8 cellular contexts compared by ENCODE assay signal in the genomic region with DNA sequence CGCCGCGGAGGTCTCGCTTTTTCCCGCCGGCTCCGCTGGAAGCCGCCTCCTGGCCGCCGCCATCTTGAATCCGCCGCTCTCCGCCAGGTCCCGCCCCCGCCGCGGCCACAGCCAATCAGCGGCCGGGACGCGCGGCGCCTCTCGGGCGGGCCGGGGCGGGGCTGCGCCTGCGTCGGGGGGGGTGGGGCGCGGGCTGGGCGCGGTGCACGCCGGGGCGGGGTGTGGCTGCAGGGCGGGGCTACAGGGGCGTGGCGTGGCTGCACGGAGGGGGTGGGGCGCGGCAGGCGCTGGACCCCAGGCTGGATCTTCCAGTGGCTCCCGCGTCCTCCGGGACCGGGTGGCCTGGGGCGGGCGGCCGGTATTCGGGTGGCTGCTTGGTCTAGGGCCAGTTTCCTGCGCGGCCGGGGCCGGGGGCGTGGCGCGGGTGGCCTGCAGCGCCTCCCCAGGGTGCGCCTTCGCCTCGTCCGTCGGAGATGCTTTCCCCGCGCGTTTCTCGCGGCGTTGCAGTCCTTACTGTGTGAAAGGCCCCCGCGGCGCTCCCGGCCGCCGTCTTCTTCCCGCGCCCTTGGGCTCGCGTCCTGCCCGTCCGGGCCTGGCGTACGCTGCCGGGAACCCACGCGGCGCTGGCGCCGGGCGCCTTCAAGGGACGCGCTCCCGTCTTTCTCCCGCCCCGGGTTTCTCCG. TPM values are rescaled to one million over a fixed set of nuclear protein-coding genes. Genes with fewer than 3 reads are reported as not detected.
DNase-seq lines count a peak whose midpoint lies in the region; TF ChIP-seq lines count a peak whose summit lies in the region.

No MANE protein-coding gene starts in this region.

- H4K20me1 ChIP-seq in MM.1S (ENCODE audit: insufficient read depth, low read length): no peaks in the 10 kb centered on the region

- peak overlapping the region; percentile 88 for H2AFZ ChIP-seq in MM.1S (ENCODE audit: low read length)

- peak overlapping the region; percentile 91 for H3K9ac ChIP-seq in MM.1S (ENCODE audit: low read length)

- peaks cover 18% of the 10 kb centered on the region for H3K4me1 ChIP-seq in MM.1S (ENCODE audit: low read length)
- H3K4me1 ChIP-seq in testis: no peaks in the 10 kb centered on the region

- H3K4me3 Mint-ChIP-seq in glutamatergic neuron (ENCODE audit: unreplicated experiment) (peak overlapping the region; percentile 97), osteocyte (ENCODE audit: unreplicated experiment) (peak overlapping the region; percentile 95)

- DNase-seq in GM04504 (ENCODE audit: low read depth) (peak; percentile 62), HCEC 1CT (peak; percentile 79), MM.1S (peak; percentile 94), SK-N-DZ (ENCODE audit: low spot score) (peak; percentile 79), glutamatergic neuron (peak; percentile 95), osteocyte (ENCODE audit: extremely low spot score, unreplicated experiment) (peak; percentile 95), testis (peak; percentile 90)
- DNase-seq in activated naive CD4-positive, alpha-beta T cell treated with anti-CD3 and anti-CD28 coated beads, Interleukin-2, amount 50 U/mL, for 16 hours: peak; percentile 87

- H3K9me2 ChIP-seq in MM.1S (replicated peaks; ENCODE audit: insufficient read depth, low read length): no peaks in the 10 kb centered on the region

- no peak for TF ChIP-seq POLR2A in testis (IDR thresholded peaks at IDR 0.05)

- peak overlapping the region; percentile 97 for H3K4me2 ChIP-seq in MM.1S (ENCODE audit: low read depth, low read length)

- H3K27me3 ChIP-seq in MM.1S (replicated peaks; ENCODE audit: insufficient read depth, low read length): no peaks in the 10 kb centered on the region
- H3K27me3 ChIP-seq in testis: no peaks in the 10 kb centered on the region

- peak overlapping the region; percentile 98 for H3K27ac Mint-ChIP-seq in glutamatergic neuron (ENCODE audit: unreplicated experiment)
- peak overlapping the region; percentile 97 for H3K27ac Mint-ChIP-seq in osteocyte (ENCODE audit: unreplicated experiment)

- no peak; the same call in 1 of the 2 replicates for TF ChIP-seq CTCF in MM.1S (IDR thresholded peaks at IDR 0.05; ENCODE audit: low read length)
- TF ChIP-seq CTCF in glutamatergic neuron (IDR thresholded peaks at IDR 0.05; ENCODE audit: partially characterized antibody, unreplicated experiment): no peak
- no peak for TF ChIP-seq CTCF in osteocyte (IDR thresholded peaks at IDR 0.05)
- no peak for TF ChIP-seq CTCF in testis (IDR thresholded peaks at IDR 0.05)

- H3K4me1 Mint-ChIP-seq in glutamatergic neuron (ENCODE audit: low read depth, unreplicated experiment) (peaks cover 19% of the 10 kb centered on the region), osteocyte (ENCODE audit: unreplicated experiment) (peaks cover 43% of the 10 kb centered on the region)

- H3K27me3 Mint-ChIP-seq in glutamatergic neuron (ENCODE audit: unreplicated experiment) (peaks cover 16% of the 10 kb centered on the region), osteocyte (ENCODE audit: unreplicated experiment) (no peaks in the 10 kb centered on the region)

- H3K9me3 Mint-ChIP-seq in glutamatergic neuron (ENCODE audit: unreplicated experiment) (peaks cover 14% of the 10 kb centered on the region), osteocyte (ENCODE audit: unreplicated experiment) (no peaks in the 10 kb centered on the region)

- H3K36me3 Mint-ChIP-seq in glutamatergic neuron (ENCODE audit: unreplicated experiment): peaks cover 3% of the 10 kb centered on the region
- H3K36me3 Mint-ChIP-seq in osteocyte (ENCODE audit: unreplicated experiment): peaks cover 17% of the 10 kb centered on the region

- peak overlapping the region; percentile 93 for H3K27ac ChIP-seq in MM.1S (ENCODE audit: low read length)
- peak overlapping the region; percentile 95 to 97 for H3K27ac ChIP-seq in testis

- H3K36me3 ChIP-seq in MM.1S (replicated peaks; ENCODE audit: insufficient read depth, low read length) (0 out of 2 replicates have a peak, but pooled peaks cover 4% of the 10 kb centered on the region), testis (ENCODE audit: low read depth, missing control alignments) (no peaks in the 10 kb centered on the region)

- no peaks in the 10 kb centered on the region for H3K9me3 ChIP-seq in MM.1S (replicated peaks; ENCODE audit: insufficient read depth, low read length)
- H3K9me3 ChIP-seq in testis: no peaks in the 10 kb centered on the region

- intact Hi-C loops in testis (cut with DNase I; ENCODE audit: low total_unique reads): no loop called here

- H3F3A ChIP-seq in MM.1S (ENCODE audit: insufficient read depth, low read length): peaks cover 29% of the 10 kb centered on the region

- H3K4me3 ChIP-seq in MM.1S (ENCODE audit: low read length): peak overlapping the region; percentile 98
- H3K4me3 ChIP-seq in testis: peak overlapping the region; percentile 87 to 90

- WGBS in testis, 2 donors: 1% methylated on average over 87 of the region's 98 CpGs; no CpG with 5 or more reads in 1 of the 2 donors

- H3K79me2 ChIP-seq in MM.1S (ENCODE audit: low read length): peaks cover 77% of the 10 kb centered on the region

RNA-seq across cellular contexts. Expression of gene PCNT, which starts 0.6 kb away (rescaled TPM):
- polyA plus RNA-seq in SK-N-DZ (2014; cell fraction: cytosol; rRNA removed): 23.5 and 30.3 TPM in 2 replicates
- polyA plus RNA-seq in SK-N-DZ (2014; cell fraction: nucleus; rRNA removed): 161 and 181 TPM in 2 replicates
- total RNA-seq in glutamatergic neuron (ENCODE audit: unreplicated experiment) (117 TPM), osteocyte (38.9 and 42.5 TPM in 2 replicates), testis (100 to 1,000 TPM; 116 to 169 TPM)
- 44.7 TPM for polyA plus RNA-seq in testis (ENCODE audit: insufficient read depth, low read depth, low replicate concordance)

RNA-seq across cellular contexts. Expression of gene C21orf58, which starts 0.9 kb away (rescaled TPM):
- polyA plus RNA-seq in SK-N-DZ (2014; cell fraction: cytosol; rRNA removed): 30.6 and 33.3 TPM in 2 replicates
- polyA plus RNA-seq in SK-N-DZ (2014; cell fraction: nucleus; rRNA removed): 70.5 and 84.6 TPM in 2 replicates
- total RNA-seq in glutamatergic neuron (ENCODE audit: unreplicated experiment) (9.7 TPM), osteocyte (6.9 and 9.1 TPM in 2 replicates), testis (10 to 100 TPM; 13.7 to 21.6 TPM)
- polyA plus RNA-seq in testis (ENCODE audit: insufficient read depth, low read depth, low replicate concordance): 13.6 TPM

RNA-seq across cellular contexts. Expression of gene YBEY, which starts 38.4 kb away (rescaled TPM):
- polyA plus RNA-seq in SK-N-DZ (2014; cell fraction: cytosol; rRNA removed): 31.7 and 37.6 TPM in 2 replicates
- polyA plus RNA-seq in SK-N-DZ (2014; cell fraction: nucleus; rRNA removed): 22.1 and 30.0 TPM in 2 replicates
- total RNA-seq in glutamatergic neuron (ENCODE audit: unreplicated experiment): 19.6 TPM
- total RNA-seq in osteocyte: 17.9 and 18.2 TPM in 2 replicates
- total RNA-seq in testis: 10 to 100 TPM; 50.7 to 55.0 TPM
- 141 TPM for polyA plus RNA-seq in testis (ENCODE audit: insufficient read depth, low read depth, low replicate concordance)

RNA-seq across cellular contexts. Expression of gene MCM3AP, which starts 39.1 kb away (rescaled TPM):
- polyA plus RNA-seq in SK-N-DZ (2014; cell fraction: cytosol; rRNA removed): 56.0 and 66.0 TPM in 2 replicates
- polyA plus RNA-seq in SK-N-DZ (2014; cell fraction: nucleus; rRNA removed): 98.8 and 146 TPM in 2 replicates
- total RNA-seq in glutamatergic neuron (ENCODE audit: unreplicated experiment) (121 TPM), osteocyte (99.4 and 105 TPM in 2 replicates), testis (100 to 1,000 TPM; 107 to 136 TPM)
- polyA plus RNA-seq in testis (ENCODE audit: insufficient read depth, low read depth, low replicate concordance): 68.3 TPM

Comparison
In these comparisons a context has a peak if more than half of its experiments do, and no peak if none do; other contexts are left out.
1. Peak in every context shown above with its lines: DNase-seq, H3K4me3 ChIP-seq and H3K27ac ChIP-seq.